19 cellular contexts compared by ENCODE assay signal in genomic region chr10:119217937-119218579, GRCh38. TPM values are rescaled to one million over a fixed set of nuclear protein-coding genes. Genes with fewer than 3 reads are reported as not detected.
DNase-seq lines count a peak whose midpoint lies in the region; ATAC-seq and TF ChIP-seq lines count a peak whose summit lies in the region.
"Had no signal": no experiment of that assay in that cellular context is flagged by ENCODE, and none has a peak within 500 bp of the region (broad histone marks: within the 10 kb centered on the region; RNA-seq: fewer than 3 reads in every experiment).

No MANE protein-coding gene starts in this region.

- H3K27me3 ChIP-seq in esophagus squamous epithelium (no peaks in the 10 kb centered on the region), left lung (no peaks in the 10 kb centered on the region), transverse colon (no peaks in the 10 kb centered on the region)
- H3K27me3 ChIP-seq: dorsolateral prefrontal cortex, testis had no signal

- 57 to 76% methylated on average over 3 of the region's 5 CpGs for WGBS in esophagus squamous epithelium, 2 donors
- 71 to 94% methylated on average over 3 to 5 of the region's 5 CpGs for WGBS in transverse colon (ENCODE audit: low coverage in 1 of 2), 2 donors

- H3K27ac ChIP-seq in esophagus squamous epithelium (peak overlapping the region in 3 of 4 donors; percentile 44 to 73 (median 49)), left lung (no peak overlapping the region), transverse colon (peak overlapping the region; percentile 31 to 76 (median 45))
- H3K27ac ChIP-seq: 22Rv1; BLaER1 treated with 17β-estradiol and CSF1 and Interleukin-3, amounts not matched to agents 10 nM and 100 nM; dorsolateral prefrontal cortex; RWPE1; testis; WERI-Rb-1 had no signal

- POLR2A ChIA-PET in activated CD4-positive, alpha-beta T cell treated with anti-CD3 and anti-CD28 coated beads, Interleukin-2, amount 10 ng/mL, durations not matched to agents 7 days and 5 days (lab: Charles Lee), result no interaction called here

- H3K4me1 ChIP-seq in esophagus squamous epithelium, result peaks cover 0 to 74% (median 28%) of the 10 kb centered on the region in 3 donors
- H3K4me1 ChIP-seq in left lung, result peaks cover 11 to 53% of the 10 kb centered on the region in 2 donors
- peaks cover 14 to 36% (median 18%) of the 10 kb centered on the region in 4 donors for H3K4me1 ChIP-seq in transverse colon

- intact Hi-C loops in esophagus squamous epithelium (cut with DNase I), result loop anchor here (10.0 kb wide), 1 partner anchor 87 kb away; no protein-coding TSS in a partner anchor
- intact Hi-C loops in left lung (cut with DNase I), result no loop called here
- intact Hi-C loops in transverse colon (cut with DNase I; ENCODE audit: low total_unique reads), result no loop called here

- H3K9me3 ChIP-seq in esophagus squamous epithelium, result no peaks in the 10 kb centered on the region
- no peaks in the 10 kb centered on the region for H3K9me3 ChIP-seq in left lung
- H3K9me3 ChIP-seq in transverse colon, result no peaks in the 10 kb centered on the region
- H3K9me3 ChIP-seq: BLaER1 treated with 17β-estradiol and CSF1 and Interleukin-3, amounts not matched to agents 10 nM and 100 nM; testis had no signal

- peaks cover 10% of the 10 kb centered on the region for H3K36me3 Mint-ChIP-seq in activated CD4-positive, alpha-beta T cell treated with anti-CD3 and anti-CD28 coated beads, Interleukin-2, amount 10 ng/mL, durations not matched to agents 7 days and 5 days (ENCODE audit: low read depth)

- no peak overlapping the region for H3K4me3 Mint-ChIP-seq in activated CD4-positive, alpha-beta T cell treated with anti-CD3 and anti-CD28 coated beads, Interleukin-2, amount 10 ng/mL, durations not matched to agents 7 days and 5 days

- H3K36me3 ChIP-seq in esophagus squamous epithelium, result no peaks in the 10 kb centered on the region
- no peaks in the 10 kb centered on the region for H3K36me3 ChIP-seq in left lung
- H3K36me3 ChIP-seq in transverse colon, result no peaks in the 10 kb centered on the region
- H3K36me3 ChIP-seq: BLaER1 treated with 17β-estradiol and CSF1 and Interleukin-3, amounts not matched to agents 10 nM and 100 nM; WERI-Rb-1 had no signal

- CTCF ChIA-PET in activated CD4-positive, alpha-beta T cell treated with anti-CD3 and anti-CD28 coated beads, Interleukin-2, amount 10 ng/mL, durations not matched to agents 7 days and 5 days (lab: Charles Lee), result interaction anchor here (0.5 to 2.2 kb wide), 7 partner anchors 8 to 200 kb away, joined by 3 to 7 read pairs (median 4); partner anchors contain the start of gene GRK5

- peak; percentile 37 for ATAC-seq in left lung
- no peak for ATAC-seq in GM18867 (IDR thresholded peaks at IDR 0.05; ENCODE audit: unreplicated experiment)
- no peak for ATAC-seq in HG03135 (IDR thresholded peaks at IDR 0.05; ENCODE audit: unreplicated experiment)

- peaks cover 31% of the 10 kb centered on the region for H3K4me1 Mint-ChIP-seq in activated CD4-positive, alpha-beta T cell treated with anti-CD3 and anti-CD28 coated beads, Interleukin-2, amount 10 ng/mL, durations not matched to agents 7 days and 5 days

- H3K4me3 ChIP-seq in esophagus squamous epithelium (no peak overlapping the region), left lung (no peak overlapping the region), transverse colon (no peak overlapping the region)
- H3K4me3 ChIP-seq: BLaER1 treated with 17β-estradiol and CSF1 and Interleukin-3, amounts not matched to agents 10 nM and 100 nM; dorsolateral prefrontal cortex; testis had no signal

- no peaks in the 10 kb centered on the region for H3K9me3 Mint-ChIP-seq in activated CD4-positive, alpha-beta T cell treated with anti-CD3 and anti-CD28 coated beads, Interleukin-2, amount 10 ng/mL, durations not matched to agents 7 days and 5 days

- no peaks in the 10 kb centered on the region for H3K27me3 Mint-ChIP-seq in activated CD4-positive, alpha-beta T cell treated with anti-CD3 and anti-CD28 coated beads, Interleukin-2, amount 10 ng/mL, durations not matched to agents 7 days and 5 days

- no peak for TF ChIP-seq EP300 in transverse colon (IDR thresholded peaks at IDR 0.05; ENCODE audit: low read depth)

- DNase-seq in DMS 273 (lab: John Stamatoyannopoulos, UW; ENCODE audit: unreplicated experiment) (peak; percentile 46), DMS 273 treated with DMSO at 0.1 percent for 48 hours (lab: John Stamatoyannopoulos, UW) (no peak), esophagus squamous epithelium (lab: John Stamatoyannopoulos, UW) (no peak), left lung (no peak), transverse colon (no peak)
- no peak for DNase-seq in activated CD4-positive, alpha-beta T cell treated with anti-CD3 and anti-CD28 coated beads, Interleukin-2, amount 10 ng/mL, durations not matched to agents 7 days and 5 days
- DNase-seq: activated effector memory CD4-positive, alpha-beta T cell treated with anti-CD3 and anti-CD28 coated beads, Interleukin-2, amount 50 U/mL, for 16 hours; DMS79 treated with DMSO at 0.1 percent for 48 hours; dorsolateral prefrontal cortex; NCI-H2029; stimulated activated CD4-positive, alpha-beta T cell treated with anti-CD3 and anti-CD28 coated beads, Interleukin-1b, Interleukin-23, amount 100 ng/mL, for 48 hours; T-helper 1 cell; testis; WERI-Rb-1 had no signal

- TF ChIP-seq CTCF in esophagus squamous epithelium (IDR thresholded peaks at IDR 0.05), result no peak
- TF ChIP-seq CTCF in left lung (IDR thresholded peaks at IDR 0.05), result no peak
- no peak for TF ChIP-seq CTCF in transverse colon (IDR thresholded peaks at IDR 0.05)

- TF ChIP-seq POLR2A in esophagus squamous epithelium (IDR thresholded peaks at IDR 0.05), result no peak
- TF ChIP-seq POLR2A in transverse colon (IDR thresholded peaks at IDR 0.05), result no peak

- H3K27ac Mint-ChIP-seq in activated CD4-positive, alpha-beta T cell treated with anti-CD3 and anti-CD28 coated beads, Interleukin-2, amount 10 ng/mL, durations not matched to agents 7 days and 5 days, result no peak overlapping the region

- in situ Hi-C loops in transverse colon (cut with MboI; ENCODE audit: low pct_ligation_motif_present in 1 of 4, low pct_unique_long_range_greater_than_20kb in 1 of 4, low sequenced_read_pairs in 3 of 4), result no loop called here

RNA-seq across cellular contexts. Expression of gene GRK5, which starts 10.7 kb away (rescaled TPM):
- 10 to 100 TPM in 1 of 4 donors, 1 to 10 TPM in 3; 2.4 to 18.9 (median 6.3) TPM for total RNA-seq in esophagus squamous epithelium
- total RNA-seq in left lung, result 10 to 100 TPM; 34.6 to 39.2 TPM
- 100 to 1,000 TPM in 1 of 4 donors, 10 to 100 TPM in 1, 1 to 10 TPM in 2; 6.0 to 111 (median 9.5) TPM for total RNA-seq in transverse colon
- 10 to 100 TPM; 26.0 to 27.5 TPM for total RNA-seq in activated CD4-positive, alpha-beta T cell treated with anti-CD3 and anti-CD28 coated beads, Interleukin-2, amount 10 ng/mL, durations not matched to agents 7 days and 5 days

RNA-seq across cellular contexts. Expression of gene PRDX3, which starts 39.4 kb away (rescaled TPM):
- 100 to 1,000 TPM in 3 of 4 donors, 10 to 100 TPM in 1; 42.9 to 183 (median 119) TPM for total RNA-seq in esophagus squamous epithelium
- total RNA-seq in left lung, result 100 to 1,000 TPM; 122 to 123 TPM
- 100 to 1,000 TPM in 2 of 4 donors, 10 to 100 TPM in 2; 24.7 to 141 (median 78.9) TPM for total RNA-seq in transverse colon
- 100 to 1,000 TPM; 121 to 122 TPM for total RNA-seq in activated CD4-positive, alpha-beta T cell treated with anti-CD3 and anti-CD28 coated beads, Interleukin-2, amount 10 ng/mL, durations not matched to agents 7 days and 5 days

RNA-seq across cellular contexts. Expression of gene SFXN4, which starts 52.5 kb away (rescaled TPM):
- total RNA-seq in esophagus squamous epithelium (100 to 1,000 TPM in 1 of 4 donors, 10 to 100 TPM in 3; 13.8 to 120 (median 24.4) TPM), left lung (10 to 100 TPM; 13.2 to 23.1 TPM), transverse colon (10 to 100 TPM; 15.0 to 61.3 (median 27.7) TPM)
- 10 to 100 TPM; 19.0 to 20.1 TPM for total RNA-seq in activated CD4-positive, alpha-beta T cell treated with anti-CD3 and anti-CD28 coated beads, Interleukin-2, amount 10 ng/mL, durations not matched to agents 7 days and 5 days

Comparison
In these comparisons a context has a peak if more than half of its experiments do, and no peak if none do; other contexts are left out.
1. H3K27ac ChIP-seq: peak in esophagus squamous epithelium (3 of 4) and transverse colon (4 of 4); none in left lung (0 of 2).